In genomic region chr14:94612580-94613554, GRCh38 we compare ENCODE assay signal across 1 cellular context.
TF ChIP-seq lines count a peak whose summit lies in the region.

No MANE protein-coding gene starts in this region.

TF ChIP-seq in HepG2, 621 proteins besides CTCF, POLR2A, EP300 and RAD21 (continued from another document and continues in another):
- TF ChIP-seq ZNF142 (CRISPR knock-in tag; IDR thresholded peaks at IDR 0.05) (no peak), KMT2A (CRISPR knock-in tag; IDR thresholded peaks at IDR 0.05) (no peak), ZBTB7A (CRISPR knock-in tag; IDR thresholded peaks at IDR 0.05) (0 out of 2 replicates have a peak, but pooled peaks have one; percentile 37), MAZ (IDR thresholded peaks at IDR 0.05; ENCODE audit: borderline replicate concordance, low read depth, low read length) (no peak), MAZ (CRISPR knock-in tag; IDR thresholded peaks at IDR 0.05; ENCODE audit: low read depth) (no peak), SP1 (IDR thresholded peaks at IDR 0.05) (no peak), SP1 (CRISPR knock-in tag; IDR thresholded peaks at IDR 0.05) (no peak), ZNF768 (CRISPR knock-in tag; IDR thresholded peaks at IDR 0.05) (0 out of 2 replicates have a peak, but pooled peaks have one; percentile 31), JARID2 (CRISPR knock-in tag; IDR thresholded peaks at IDR 0.05; ENCODE audit: insufficient replicate concordance) (no peak), AFF4 (CRISPR knock-in tag; IDR thresholded peaks at IDR 0.05) (peak; percentile 95), SAFB2 (CRISPR knock-in tag; IDR thresholded peaks at IDR 0.05; ENCODE audit: borderline replicate concordance, low read depth) (no peak), SALL2 (CRISPR knock-in tag; IDR thresholded peaks at IDR 0.05) (no peak), ZNF318 (CRISPR knock-in tag; IDR thresholded peaks at IDR 0.05) (no peak), ZNF12 (CRISPR knock-in tag; IDR thresholded peaks at IDR 0.05) (no peak), IRF1 (CRISPR knock-in tag; IDR thresholded peaks at IDR 0.05; ENCODE audit: low read depth) (no peak), BRCA1 (CRISPR knock-in tag; IDR thresholded peaks at IDR 0.05) (no peak), KAT8 (CRISPR knock-in tag; IDR thresholded peaks at IDR 0.05) (no peak), ONECUT2 (CRISPR knock-in tag; IDR thresholded peaks at IDR 0.05) (no peak), ZNF205 (CRISPR knock-in tag; IDR thresholded peaks at IDR 0.05) (peak; percentile 44; the same call in 1 of the 2 replicates), HNRNPH1 (optimal IDR thresholded peaks at IDR 0.05; ENCODE audit: low read depth, low read length) (no peak), KDM5A (IDR thresholded peaks at IDR 0.05; ENCODE audit: borderline replicate concordance, low read length) (no peak), ZMYM3 (CRISPR knock-in tag; IDR thresholded peaks at IDR 0.05) (0 out of 2 replicates have a peak, but pooled peaks have one; percentile 9), ZNF180 (CRISPR knock-in tag; IDR thresholded peaks at IDR 0.05; ENCODE audit: borderline replicate concordance, low read depth) (no peak), TMF1 (CRISPR knock-in tag; IDR thresholded peaks at IDR 0.05; ENCODE audit: low read depth) (no peak), CEBPB (IDR thresholded peaks at IDR 0.05; ENCODE audit: borderline replicate concordance, low read depth, low read length) (peak; percentile 15; the same call in 1 of the 2 replicates), CEBPG (CRISPR knock-in tag; IDR thresholded peaks at IDR 0.05) (peak; percentile 72), HMGXB4 (CRISPR knock-in tag; IDR thresholded peaks at IDR 0.05; ENCODE audit: borderline replicate concordance in 1 of 2, low read depth in 1 of 2) (peak in 1 of 2 experiments; percentile 20; a peak in 1 of 4 replicates), SRY (CRISPR knock-in tag; IDR thresholded peaks at IDR 0.05) (no peak; the same call in 1 of the 2 replicates), ZFX (CRISPR knock-in tag; IDR thresholded peaks at IDR 0.05; ENCODE audit: low read depth) (peak; percentile 47; the same call in 1 of the 2 replicates), ZNF256 (CRISPR knock-in tag; conservative IDR thresholded peaks at IDR 0.05) (no peak), BCL3 (CRISPR knock-in tag; IDR thresholded peaks at IDR 0.05) (no peak), FOSL1 (CRISPR knock-in tag; IDR thresholded peaks at IDR 0.05; ENCODE audit: borderline replicate concordance) (no peak), DDIT3 (CRISPR knock-in tag; IDR thresholded peaks at IDR 0.05) (no peak), ZNF598 (CRISPR knock-in tag; IDR thresholded peaks at IDR 0.05; ENCODE audit: borderline replicate concordance) (peak; percentile 77; the same call in 1 of the 2 replicates), MTF2 (CRISPR knock-in tag; IDR thresholded peaks at IDR 0.05; ENCODE audit: borderline replicate concordance) (no peak), ZEB1 (IDR thresholded peaks at IDR 0.05; ENCODE audit: insufficient replicate concordance, low read depth) (peak; percentile 12)
